In genomic region chr10:12981570-12981969, GRCh38 we compare ENCODE assay signal across 15 cellular contexts. TPM values are rescaled to one million over a fixed set of nuclear protein-coding genes. Genes with fewer than 3 reads are reported as not detected.
A peak's percentile ranks its signal among the peaks of the same experiment; 100 is the strongest.
DNase-seq lines count a peak whose midpoint lies in the region; ATAC-seq, FAIRE-seq and TF ChIP-seq lines count a peak whose summit lies in the region.
"Had no signal": no experiment of that assay in that cellular context is flagged by ENCODE, and none has a peak within 500 bp of the region (broad histone marks: within the 10 kb centered on the region; RNA-seq: fewer than 3 reads in every experiment).

No MANE protein-coding gene starts in this region.

- CTCF ChIA-PET in A549 (lab: Yijun Ruan, JAX): no interaction called here

- WGBS in A549 (ENCODE audit: missing lambda C conversion rate): 8% methylated on average over 4 of the region's 4 CpGs

- no peak for FAIRE-seq in A549 (lab: Jason Lieb, UNC)
- FAIRE-seq: kidney had no signal

- intact Hi-C loops in posterior cingulate gyrus (cut with DNase I): no loop called here

- peak; percentile 19 to 47; a peak in 3 of 6 replicates for ATAC-seq in A549
- no peak for ATAC-seq in GM21723 (IDR thresholded peaks at IDR 0.05; ENCODE audit: unreplicated experiment)
- ATAC-seq in HG03571 (IDR thresholded peaks at IDR 0.05; ENCODE audit: unreplicated experiment): no peak
- ATAC-seq: gastroesophageal sphincter had no signal

- H3K27ac ChIP-seq in A549: no peak overlapping the region
- H3K27ac ChIP-seq: gastroesophageal sphincter, parathyroid adenoma, transverse colon had no signal

- no peak for TF ChIP-seq EP300 in A549 (IDR thresholded peaks at IDR 0.05)

- H3K4me3 ChIP-seq in A549: no peak overlapping the region
- H3K4me3 ChIP-seq: gastroesophageal sphincter, transverse colon had no signal

- no peak overlapping the region for H3K4me2 ChIP-seq in A549

- 0 out of 3 replicates have a peak, but pooled peaks cover 4% of the 10 kb centered on the region for H3K9me3 ChIP-seq in A549
- H3K9me3 ChIP-seq: transverse colon had no signal

- H3K4me1 ChIP-seq in A549: no peaks in the 10 kb centered on the region
- H3K4me1 ChIP-seq: gastroesophageal sphincter, parathyroid adenoma, transverse colon had no signal

- DNase-seq in A549 (ENCODE audit: low read depth in 1 of 2, low spot score in 1 of 2) (peak in 1 of 2 experiments; percentile 22), HS-5 (ENCODE audit: low read depth) (peak; percentile 3), SW480 (ENCODE audit: low spot score) (peak; percentile 39), fibroblast of peridontal ligament (ENCODE audit: extremely low read depth) (peak; percentile 67), hypothalamus (lab: John Stamatoyannopoulos, UW) (no peak), posterior cingulate gyrus (no peak)
- DNase-seq: activated CD4-positive, alpha-beta T cell treated with anti-CD3 and anti-CD28 coated beads for 4 hours; activated naive CD8-positive, alpha-beta T cell treated with anti-CD3 and anti-CD28 coated beads, Interleukin-2, amount 10 ng/mL, durations not matched to agents 7 days and 5 days; DMS153; kidney; transverse colon had no signal

- no peak for TF ChIP-seq CTCF in A549 (IDR thresholded peaks at IDR 0.05)

- no peak for TF ChIP-seq POLR2A in A549 (IDR thresholded peaks at IDR 0.05; ENCODE audit: low read length)

- POLR2A ChIA-PET in A549 (lab: Yijun Ruan, JAX): interaction anchor here (0.6 kb wide), 1 partner anchor 309 kb away, joined by 3 read pairs; no protein-coding TSS in a partner anchor

- TF ChIP-seq RAD21 in A549 (conservative IDR thresholded peaks at IDR 0.05 in 1 of 2, IDR thresholded peaks at IDR 0.05 in 1 of 2): no peak

TF ChIP-seq in A549, 52 proteins besides CTCF, POLR2A, EP300 and RAD21:
- TF ChIP-seq JUNB (IDR thresholded peaks at IDR 0.05): peak; percentile 22; the same call in 1 of the 2 replicates
- TF ChIP-seq EHMT2 (IDR thresholded peaks at IDR 0.05; ENCODE audit: low read depth): no peak
- TF ChIP-seq SREBF2 (IDR thresholded peaks at IDR 0.05): no peak
- no peak for TF ChIP-seq FOSL2 (IDR thresholded peaks at IDR 0.05)
- peak; percentile 46 for TF ChIP-seq FOSL2 (CRISPR knock-in tag; IDR thresholded peaks at IDR 0.05)

RNA-seq across cellular contexts. Expression of gene CCDC3, which starts 19.9 kb away (rescaled TPM):
- polyA plus RNA-seq in A549 (2011; rRNA removed) (0.58 and 0.63 TPM in 2 replicates), A549 (2017; fragmentation: RNase III; extraction: RNeasy Plus Mini Kit Qiagen cat#74134 plus additional on column Dnase treatment) (0.73 to 0.94 TPM (median 0.79 TPM) in 3 replicates)
- 0.20 and 0.23 TPM in 2 replicates for polyA plus RNA-seq in A549 (2012; cell fraction: cytosol; rRNA removed)
- 0.13 TPM in 2 replicates for polyA plus RNA-seq in A549 (2012; cell fraction: nucleus; rRNA removed)
- 0.24 and 0.33 TPM in 2 replicates for polyA minus RNA-seq in A549 (2011; rRNA and poly(A)+ RNA removed)

Comparison
In these comparisons a context has a peak if more than half of its experiments do, and no peak if none do; other contexts are left out.
1. ATAC-seq: peak in A549 (2 of 2); none in GM21723 (single experiment) and HG03571 (single experiment).
2. DNase-seq: peak in HS-5 (single experiment), SW480 (single experiment) and fibroblast of peridontal ligament (single experiment); none in hypothalamus (0 of 51) and posterior cingulate gyrus (0 of 10).